In genomic region chr17:68378202-68379149, GRCh38 we compare ENCODE assay signal across 7 cellular contexts.
A peak's percentile ranks its signal among the peaks of the same experiment; 100 is the strongest.
DNase-seq lines count a peak whose midpoint lies in the region; FAIRE-seq and TF ChIP-seq lines count a peak whose summit lies in the region.

No MANE protein-coding gene starts in this region.

- no peaks in the 10 kb centered on the region for H3K27me3 ChIP-seq in WERI-Rb-1 (ENCODE audit: insufficient read depth, low read depth, severe bottlenecking)

- DNase-seq in HTR-8/SVneo (ENCODE audit: insufficient read length, low spot score) (peak; percentile 81), amniotic stem cell (lab: John Stamatoyannopoulos, UW) (peak; percentile 75), hepatic stellate cell (ENCODE audit: low spot score) (peak; percentile 72), retina (peak; percentile 61), WERI-Rb-1 (no peak)
- DNase-seq in stimulated activated CD4-positive, alpha-beta T cell treated with anti-CD3 and anti-CD28 coated beads, Interleukin-4, amount 100 ng/mL, for 4 hours = no peak
- DNase-seq in activated CD4-positive, alpha-beta T cell treated with anti-CD3 and anti-CD28 coated beads, Interleukin-2, amount 10 ng/mL, durations not matched to agents 7 days and 5 days = no peak

- no peaks in the 10 kb centered on the region for H3K27me3 Mint-ChIP-seq in activated CD4-positive, alpha-beta T cell treated with anti-CD3 and anti-CD28 coated beads, Interleukin-2, amount 10 ng/mL, durations not matched to agents 7 days and 5 days

- H3K27ac Mint-ChIP-seq in activated CD4-positive, alpha-beta T cell treated with anti-CD3 and anti-CD28 coated beads, Interleukin-2, amount 10 ng/mL, durations not matched to agents 7 days and 5 days = no peak overlapping the region

- no peaks in the 10 kb centered on the region for H3K36me3 ChIP-seq in WERI-Rb-1

- no peak overlapping the region for H3K4me3 ChIP-seq in WERI-Rb-1 (ENCODE audit: low read depth, low read length)

- CTCF ChIA-PET in activated CD4-positive, alpha-beta T cell treated with anti-CD3 and anti-CD28 coated beads, Interleukin-2, amount 10 ng/mL, durations not matched to agents 7 days and 5 days (lab: Charles Lee) = interaction anchor here (0.6 to 1.6 kb wide), 4 partner anchors 12 to 34 kb away, joined by 3 to 4 read pairs (median 4); no protein-coding TSS in a partner anchor

- FAIRE-seq in HTR-8/SVneo (lab: Jason Lieb, UNC) = no peak

- peaks cover 15% of the 10 kb centered on the region for H3K4me1 Mint-ChIP-seq in activated CD4-positive, alpha-beta T cell treated with anti-CD3 and anti-CD28 coated beads, Interleukin-2, amount 10 ng/mL, durations not matched to agents 7 days and 5 days

- POLR2A ChIA-PET in activated CD4-positive, alpha-beta T cell treated with anti-CD3 and anti-CD28 coated beads, Interleukin-2, amount 10 ng/mL, durations not matched to agents 7 days and 5 days (lab: Charles Lee) = no interaction called here

- H3K27ac ChIP-seq in WERI-Rb-1 = no peak overlapping the region

- no peak for TF ChIP-seq CTCF in WERI-Rb-1 (IDR thresholded peaks at IDR 0.05; ENCODE audit: low read depth, low read length)

- no peaks in the 10 kb centered on the region for H3K9me3 ChIP-seq in WERI-Rb-1 (ENCODE audit: severe bottlenecking)

- H3K4me3 Mint-ChIP-seq in activated CD4-positive, alpha-beta T cell treated with anti-CD3 and anti-CD28 coated beads, Interleukin-2, amount 10 ng/mL, durations not matched to agents 7 days and 5 days = no peak overlapping the region

- no peaks in the 10 kb centered on the region for H3K9me3 Mint-ChIP-seq in activated CD4-positive, alpha-beta T cell treated with anti-CD3 and anti-CD28 coated beads, Interleukin-2, amount 10 ng/mL, durations not matched to agents 7 days and 5 days

- no peaks in the 10 kb centered on the region for H3K36me3 Mint-ChIP-seq in activated CD4-positive, alpha-beta T cell treated with anti-CD3 and anti-CD28 coated beads, Interleukin-2, amount 10 ng/mL, durations not matched to agents 7 days and 5 days (ENCODE audit: low read depth)

Comparison
In these comparisons a context has a peak if more than half of its experiments do, and no peak if none do; other contexts are left out.
1. DNase-seq: peak in HTR-8/SVneo (single experiment), amniotic stem cell (single experiment), hepatic stellate cell (single experiment) and retina (single experiment); none in stimulated activated CD4-positive, alpha-beta T cell treated with anti-CD3 and anti-CD28 coated beads, Interleukin-4, amount 100 ng/mL, for 4 hours (0 of 2), activated CD4-positive, alpha-beta T cell treated with anti-CD3 and anti-CD28 coated beads, Interleukin-2, amount 10 ng/mL, durations not matched to agents 7 days and 5 days (single experiment) and WERI-Rb-1 (single experiment).